ENCODE assay signal across 17 cellular contexts in genomic region chr9:110197330-110198187, GRCh38. TPM values are rescaled to one million over a fixed set of nuclear protein-coding genes. Genes with fewer than 3 reads are reported as not detected.
DNase-seq lines count a peak whose midpoint lies in the region; ATAC-seq and TF ChIP-seq lines count a peak whose summit lies in the region.
"Had no signal": no experiment of that assay in that cellular context is flagged by ENCODE, and none has a peak within 500 bp of the region (broad histone marks: within the 10 kb centered on the region; RNA-seq: fewer than 3 reads in every experiment).

No MANE protein-coding gene starts in this region.

- H3K27me3 ChIP-seq in PC-3 (ENCODE audit: low read length) (no peaks in the 10 kb centered on the region), neural progenitor cell (no peaks in the 10 kb centered on the region)
- H3K27me3 ChIP-seq: BE2C, left lung had no signal

- H3K4me1 Mint-ChIP-seq in neural progenitor cell: peaks cover 2% of the 10 kb centered on the region

- H3K9me3 Mint-ChIP-seq in neural progenitor cell: no peaks in the 10 kb centered on the region

- TF ChIP-seq CTCF in AG09319 (IDR thresholded peaks at IDR 0.05; ENCODE audit: low read depth, low read length) (peak; percentile 49), PC-3 (conservative IDR thresholded peaks at IDR 0.05; ENCODE audit: low read depth, low read length) (peak; percentile 22; the same call in 1 of the 2 replicates), fibroblast of pulmonary artery (IDR thresholded peaks at IDR 0.05; ENCODE audit: low read length, missing control alignments) (peak; percentile 47), neural progenitor cell (IDR thresholded peaks at IDR 0.05) (peak; percentile 15)

- H3K9ac ChIP-seq in PC-3 (ENCODE audit: low read length) (no peak overlapping the region), neural progenitor cell (no peak overlapping the region)

- H2AFZ ChIP-seq in PC-3 (ENCODE audit: low read length): no peak overlapping the region
- H2AFZ ChIP-seq in neural progenitor cell (replicated peaks): no peak overlapping the region

- H3K4me3 Mint-ChIP-seq in neural progenitor cell: no peak overlapping the region

- H3K9me3 ChIP-seq in PC-3 (ENCODE audit: low read length) (no peaks in the 10 kb centered on the region), neural progenitor cell (ENCODE audit: low read depth) (no peaks in the 10 kb centered on the region)
- H3K9me3 ChIP-seq: BE2C, left lung had no signal

- H3K4me2 ChIP-seq in PC-3 (ENCODE audit: low read length) (no peak overlapping the region), neural progenitor cell (no peak overlapping the region)

- no TSS peak for BruUV-seq in PC-3 (replicated peaks; lab: Mats Ljungman, UMichigan)

- H4K20me1 ChIP-seq in PC-3 (ENCODE audit: low read length) (no peaks in the 10 kb centered on the region), neural progenitor cell (ENCODE audit: low read depth) (no peaks in the 10 kb centered on the region)

- H3K36me3 Mint-ChIP-seq in neural progenitor cell: no peaks in the 10 kb centered on the region

- no peaks in the 10 kb centered on the region for H3K36me3 ChIP-seq in PC-3 (ENCODE audit: low read depth, low read length)
- H3K36me3 ChIP-seq in neural progenitor cell: no peaks in the 10 kb centered on the region
- H3K36me3 ChIP-seq: BE2C, left lung had no signal

- peaks cover 4% of the 10 kb centered on the region for H3K4me1 ChIP-seq in PC-3 (ENCODE audit: insufficient read depth, low read length)
- H3K4me1 ChIP-seq in neural progenitor cell: no peaks in the 10 kb centered on the region
- H3K4me1 ChIP-seq: BE2C had no signal

- H3K4me3 ChIP-seq in PC-3 (ENCODE audit: low read length) (no peak overlapping the region), fibroblast of pulmonary artery (replicated peaks; ENCODE audit: low read depth, low read length) (no peak overlapping the region), neural progenitor cell (no peak overlapping the region)
- H3K4me3 ChIP-seq: left lung had no signal

- intact Hi-C loops in PC-3 (cut with micrococcal nuclease): no loop called here

- H3K9me2 ChIP-seq in PC-3 (replicated peaks; ENCODE audit: low read length): no peaks in the 10 kb centered on the region

- H3K27ac ChIP-seq in PC-3 (ENCODE audit: low read length) (no peak overlapping the region), neural progenitor cell (no peak overlapping the region)
- H3K27ac ChIP-seq: left lung had no signal

- no peak for DNase-seq in AG09319 (ENCODE audit: extremely low read depth, low read depth)
- DNase-seq in PC-3: no peak
- DNase-seq in fibroblast of pulmonary artery (ENCODE audit: low read depth): no peak
- DNase-seq in neural progenitor cell (ENCODE audit: low spot score): no peak
- no peak for DNase-seq in NOMO-1 treated with dmso at 0.1 percent for 144 hours (lab: John Stamatoyannopoulos, UW; ENCODE audit: unreplicated experiment)
- no peak for DNase-seq in hypothalamus (lab: John Stamatoyannopoulos, UW)
- DNase-seq in dedifferentiated amniotic fluid mesenchymal stem cell (ENCODE audit: extremely low spot score): no peak
- DNase-seq in NCI-H128 (lab: John Stamatoyannopoulos, UW; ENCODE audit: unreplicated experiment): no peak
- DNase-seq: activated naive CD4-positive, alpha-beta T cell treated with anti-CD3 and anti-CD28 coated beads, Interleukin-2, amount 50 U/mL, for 16 hours; BE2C; left lung; NCI-H1105 treated with DMSO at 0.1 percent for 48 hours; NCI-H524; nucleus accumbens; SHP77 had no signal

- ATAC-seq in PC-3: no peak
- ATAC-seq: left lung had no signal

- CTCF ChIA-PET in PC-3 (lab: Charles Lee): interaction anchor here (1.5 kb wide), 1 partner anchor 14 kb away, joined by 5 read pairs; no protein-coding TSS in a partner anchor

- no peak overlapping the region for H3K27ac Mint-ChIP-seq in neural progenitor cell

- POLR2A ChIA-PET in PC-3 (lab: Charles Lee; ENCODE audit: unreplicated experiment): no interaction called here

- no peaks in the 10 kb centered on the region for H3K27me3 Mint-ChIP-seq in neural progenitor cell (ENCODE audit: insufficient read depth, low read depth)

- no peaks in the 10 kb centered on the region for H3F3A ChIP-seq in PC-3 (ENCODE audit: low read length, unreplicated experiment)
- H3F3A ChIP-seq in neural progenitor cell (ENCODE audit: low read depth): no peaks in the 10 kb centered on the region

- H3K79me2 ChIP-seq in PC-3 (ENCODE audit: low read length) (no peaks in the 10 kb centered on the region), neural progenitor cell (ENCODE audit: low read depth) (no peaks in the 10 kb centered on the region)

RNA-seq across cellular contexts. Expression of gene C9orf152, which starts 10.4 kb away (rescaled TPM):
- total RNA-seq in PC-3 (2014; rRNA removed) (0.95 and 1.4 TPM in 2 replicates), neural progenitor cell (ENCODE audit: low replicate concordance) (not detected in 2 replicates)
- total RNA-seq: Daoy, glomerular endothelial cell had no signal

RNA-seq across cellular contexts. Expression of gene TXN, which starts 58.7 kb away (rescaled TPM):
- 178 and 216 TPM in 2 replicates for total RNA-seq in PC-3 (2014; rRNA removed)
- total RNA-seq in neural progenitor cell (ENCODE audit: low replicate concordance): 173 and 252 TPM in 2 replicates
